ENCODE assay signal across 7 cellular contexts in the genomic region with DNA sequence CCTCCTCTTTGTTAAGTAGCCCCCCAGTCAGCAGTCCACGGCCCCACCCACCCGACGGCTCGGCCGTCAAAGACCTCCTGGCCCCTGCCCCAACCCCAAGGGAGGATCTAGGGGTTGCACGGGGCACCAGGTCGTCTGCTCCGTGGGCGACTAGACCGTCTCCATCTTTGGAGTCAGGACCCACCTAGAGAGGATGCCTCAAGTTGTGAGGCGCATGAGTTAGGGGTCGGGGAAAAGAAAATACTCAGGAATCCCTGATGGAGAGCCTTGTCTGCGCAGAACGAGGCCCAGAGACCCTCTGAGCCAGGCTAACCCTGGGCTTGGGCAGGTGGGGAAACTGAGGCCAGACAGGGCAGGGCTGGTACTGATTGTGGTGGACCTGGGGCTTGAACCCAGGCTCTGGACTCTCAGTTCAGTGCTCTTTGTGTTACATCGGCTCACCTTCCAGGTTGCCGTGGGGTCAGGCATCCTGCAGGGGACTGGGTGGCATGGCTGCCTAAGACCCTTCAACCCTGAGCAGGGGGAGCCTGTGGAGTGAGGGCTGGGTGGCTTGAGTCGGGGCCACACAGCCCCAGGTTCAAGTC. TPM values are rescaled to one million over a fixed set of nuclear protein-coding genes. Genes with fewer than 3 reads are reported as not detected.
DNase-seq lines count a peak whose midpoint lies in the region; ATAC-seq and TF ChIP-seq lines count a peak whose summit lies in the region.

No MANE protein-coding gene starts in this region.

- POLR2A ChIA-PET in activated CD8-positive, alpha-beta T cell treated with anti-CD3 and anti-CD28 coated beads, Interleukin-2, amount 10 ng/mL, durations not matched to agents 7 days and 5 days (lab: Charles Lee) = no interaction called here

- 49% methylated on average over 16 of the region's 17 CpGs for WGBS in smooth muscle cell (ENCODE audit: low lambda C conversion rate)

- no peak for DNase-seq in HFF-Myc (ENCODE audit: extremely low read depth, low read depth)
- no peak for DNase-seq in activated CD8-positive, alpha-beta T cell treated with anti-CD3 and anti-CD28 coated beads, Interleukin-2, amount 10 ng/mL, durations not matched to agents 7 days and 5 days
- DNase-seq in smooth muscle cell (lab: John Stamatoyannopoulos, UW; ENCODE audit: unreplicated experiment) = no peak
- DNase-seq in stimulated activated CD4-positive, alpha-beta T cell treated with anti-CD3 and anti-CD28 coated beads, Interleukin-15, amount 100 ng/mL, for 24 hours = no peak
- DNase-seq in COLO668 (lab: John Stamatoyannopoulos, UW; ENCODE audit: unreplicated experiment) = no peak

- H3K9ac ChIP-seq in iPS-18a (ENCODE audit: low read length) (no peak overlapping the region), smooth muscle cell (ENCODE audit: low read depth) (no peak overlapping the region)

- H3K4me2 ChIP-seq in smooth muscle cell = peak overlapping the region; percentile 82

- no peaks in the 10 kb centered on the region for H3K9me3 Mint-ChIP-seq in activated CD8-positive, alpha-beta T cell treated with anti-CD3 and anti-CD28 coated beads, Interleukin-2, amount 10 ng/mL, durations not matched to agents 7 days and 5 days (ENCODE audit: insufficient read depth)

- ATAC-seq in activated CD8-positive, alpha-beta T cell treated with anti-CD3 and anti-CD28 coated beads, Interleukin-2, amount 10 ng/mL, durations not matched to agents 7 days and 5 days = no peak
- no peak for ATAC-seq in GM18873 (IDR thresholded peaks at IDR 0.05; ENCODE audit: low FRiP score, unreplicated experiment)

- peak overlapping the region; percentile 6 for H2AFZ ChIP-seq in smooth muscle cell (ENCODE audit: low read depth)

- H4K20me1 ChIP-seq in smooth muscle cell (ENCODE audit: low read depth) = no peaks in the 10 kb centered on the region

- H3K4me3 ChIP-seq in HFF-Myc (replicated peaks; ENCODE audit: low read depth, low read length) (peak overlapping the region; percentile 49), iPS-18a (ENCODE audit: low read length) (peak overlapping the region; percentile 48), smooth muscle cell (peak overlapping the region; percentile 59)

- H3K27me3 ChIP-seq in iPS-18a (ENCODE audit: control insufficient read depth, insufficient read depth, low read length) (no peaks in the 10 kb centered on the region), smooth muscle cell (ENCODE audit: low read depth) (no peaks in the 10 kb centered on the region)

- TF ChIP-seq CTCF in HFF-Myc (IDR thresholded peaks at IDR 0.05; ENCODE audit: low read depth, low read length, missing control alignments) = no peak
- TF ChIP-seq CTCF in smooth muscle cell (IDR thresholded peaks at IDR 0.05; ENCODE audit: borderline replicate concordance, insufficient read depth, poor library complexity, severe bottlenecking) = no peak

- H3K36me3 ChIP-seq in iPS-18a (ENCODE audit: control insufficient read depth, low read depth, low read length) (no peaks in the 10 kb centered on the region), smooth muscle cell (ENCODE audit: low read depth) (no peaks in the 10 kb centered on the region)

- CTCF ChIA-PET in activated CD8-positive, alpha-beta T cell treated with anti-CD3 and anti-CD28 coated beads, Interleukin-2, amount 10 ng/mL, durations not matched to agents 7 days and 5 days (lab: Charles Lee) = interaction anchor here (0.6 to 8.0 kb wide), 10 partner anchors 9 to 155 kb away, joined by 3 to 69 read pairs (median 4); no protein-coding TSS in a partner anchor

- peaks cover 12% of the 10 kb centered on the region for H3K4me1 ChIP-seq in iPS-18a (ENCODE audit: control insufficient read depth, low read depth, low read length)
- H3K4me1 ChIP-seq in smooth muscle cell (ENCODE audit: low read depth) = peaks cover 13% of the 10 kb centered on the region

- no peaks in the 10 kb centered on the region for H3K36me3 Mint-ChIP-seq in activated CD8-positive, alpha-beta T cell treated with anti-CD3 and anti-CD28 coated beads, Interleukin-2, amount 10 ng/mL, durations not matched to agents 7 days and 5 days (ENCODE audit: low read depth)

- peaks cover 9% of the 10 kb centered on the region for H3K27me3 Mint-ChIP-seq in activated CD8-positive, alpha-beta T cell treated with anti-CD3 and anti-CD28 coated beads, Interleukin-2, amount 10 ng/mL, durations not matched to agents 7 days and 5 days (ENCODE audit: low read depth)

- peak overlapping the region; percentile 46 for H3K4me3 Mint-ChIP-seq in activated CD8-positive, alpha-beta T cell treated with anti-CD3 and anti-CD28 coated beads, Interleukin-2, amount 10 ng/mL, durations not matched to agents 7 days and 5 days

- H3K27ac Mint-ChIP-seq in activated CD8-positive, alpha-beta T cell treated with anti-CD3 and anti-CD28 coated beads, Interleukin-2, amount 10 ng/mL, durations not matched to agents 7 days and 5 days = no peak overlapping the region

- H3K4me1 Mint-ChIP-seq in activated CD8-positive, alpha-beta T cell treated with anti-CD3 and anti-CD28 coated beads, Interleukin-2, amount 10 ng/mL, durations not matched to agents 7 days and 5 days (ENCODE audit: low read depth) = peaks cover 42% of the 10 kb centered on the region

- no peak overlapping the region for H3K27ac ChIP-seq in iPS-18a (ENCODE audit: low read length)
- H3K27ac ChIP-seq in smooth muscle cell (ENCODE audit: low read depth) = no peak overlapping the region

- H3K9me3 ChIP-seq in iPS-18a (ENCODE audit: control insufficient read depth, low read depth, low read length) (no peaks in the 10 kb centered on the region), smooth muscle cell (replicated peaks; ENCODE audit: low read depth) (no peaks in the 10 kb centered on the region)

- H3F3A ChIP-seq in smooth muscle cell (ENCODE audit: low read depth) = no peaks in the 10 kb centered on the region

- no peaks in the 10 kb centered on the region for H3K79me2 ChIP-seq in smooth muscle cell (ENCODE audit: low read depth)

RNA-seq across cellular contexts. Expression of a gene that starts 0.8 kb away (rescaled TPM):
- 1 to 10 TPM; 1.4 to 1.7 TPM for total RNA-seq in activated CD8-positive, alpha-beta T cell treated with anti-CD3 and anti-CD28 coated beads, Interleukin-2, amount 10 ng/mL, durations not matched to agents 7 days and 5 days
- 2.4 and 5.1 TPM in 2 replicates for total RNA-seq in smooth muscle cell
- 1.7 and 4.0 TPM in 2 replicates for polyA plus RNA-seq in smooth muscle cell

RNA-seq across cellular contexts. Expression of a gene that starts 29.9 kb away (rescaled TPM):
- total RNA-seq in activated CD8-positive, alpha-beta T cell treated with anti-CD3 and anti-CD28 coated beads, Interleukin-2, amount 10 ng/mL, durations not matched to agents 7 days and 5 days = not detected
- total RNA-seq in smooth muscle cell = not detected in 2 replicates
- not detected in 2 replicates for polyA plus RNA-seq in smooth muscle cell

RNA-seq across cellular contexts. Expression of a gene that starts 50.6 kb away (rescaled TPM):
- 10 to 100 TPM; 15.8 to 17.0 TPM for total RNA-seq in activated CD8-positive, alpha-beta T cell treated with anti-CD3 and anti-CD28 coated beads, Interleukin-2, amount 10 ng/mL, durations not matched to agents 7 days and 5 days
- total RNA-seq in smooth muscle cell = 0.99 and 6.5 TPM in 2 replicates
- polyA plus RNA-seq in smooth muscle cell = 0.30 TPM in 1 of 2 replicates, not detected in the other

RNA-seq across cellular contexts. Expression of a gene that starts 54.0 kb away (rescaled TPM):
- total RNA-seq in activated CD8-positive, alpha-beta T cell treated with anti-CD3 and anti-CD28 coated beads, Interleukin-2, amount 10 ng/mL, durations not matched to agents 7 days and 5 days = 100 to 1,000 TPM; 172 to 184 TPM
- 117 and 151 TPM in 2 replicates for total RNA-seq in smooth muscle cell
- 118 and 127 TPM in 2 replicates for polyA plus RNA-seq in smooth muscle cell

RNA-seq across cellular contexts. Expression of a gene that starts 54.1 kb away (rescaled TPM):
- 10 to 100 TPM; 34.7 to 41.3 TPM for total RNA-seq in activated CD8-positive, alpha-beta T cell treated with anti-CD3 and anti-CD28 coated beads, Interleukin-2, amount 10 ng/mL, durations not matched to agents 7 days and 5 days
- total RNA-seq in smooth muscle cell = 2.9 and 14.7 TPM in 2 replicates
- polyA plus RNA-seq in smooth muscle cell = 38.0 and 38.2 TPM in 2 replicates
